ENCODE assay signal across 8 cellular contexts in genomic region chr1:40042337-40042736, GRCh38. TPM values are rescaled to one million over a fixed set of nuclear protein-coding genes. Genes with fewer than 3 reads are reported as not detected.
DNase-seq lines count a peak whose midpoint lies in the region; ATAC-seq and TF ChIP-seq lines count a peak whose summit lies in the region.

No MANE protein-coding gene starts in this region.

- POLR2A ChIA-PET in AG04450 (lab: Yijun Ruan, JAX): interaction anchor here (0.6 to 0.8 kb wide), 2 partner anchors 28 to 122 kb away, joined by 3 read pairs; no protein-coding TSS in a partner anchor

- H3K4me3 ChIP-seq in AG04450 (ENCODE audit: low read depth, low read length) (peak overlapping the region; percentile 93), breast epithelium (peak overlapping the region; percentile 86 to 100 (median 98)), mucosa of stomach (ENCODE audit: low read length) (no peak overlapping the region)

- H3K4me1 ChIP-seq in breast epithelium (peaks cover 0 to 15% of the 10 kb centered on the region in 2 donors), mucosa of stomach (ENCODE audit: control insufficient read depth, insufficient read depth, low read length) (peaks cover 23% of the 10 kb centered on the region)

- CTCF ChIA-PET in AG04450 (lab: Charles Lee): interaction anchor here (1.0 to 1.2 kb wide), 2 partner anchors 10 to 36 kb away, joined by 4 to 7 read pairs; no protein-coding TSS in a partner anchor

- H3K9me3 ChIP-seq in AG04450 (ENCODE audit: control insufficient read depth, insufficient read depth, low read length): peaks cover 3% of the 10 kb centered on the region; the same call in 1 of the 2 replicates
- no peaks in the 10 kb centered on the region for H3K9me3 ChIP-seq in breast epithelium
- H3K9me3 ChIP-seq in mucosa of stomach (ENCODE audit: control insufficient read depth, low read length): no peaks in the 10 kb centered on the region

- TF ChIP-seq POLR2A in breast epithelium (IDR thresholded peaks at IDR 0.05): no peak

- intact Hi-C loops in breast epithelium (cut with DNase I; ENCODE audit: low total_unique reads): no loop called here

- peak overlapping the region; percentile 86 for H3K9ac ChIP-seq in mucosa of stomach (ENCODE audit: low read length)

- H3K27me3 ChIP-seq in AG04450 (ENCODE audit: control insufficient read depth, insufficient read depth, low read length): no peaks in the 10 kb centered on the region
- H3K27me3 ChIP-seq in breast epithelium: no peaks in the 10 kb centered on the region
- H3K27me3 ChIP-seq in mucosa of stomach (ENCODE audit: control insufficient read depth, insufficient read depth, low read length): no peaks in the 10 kb centered on the region

- H3K36me3 ChIP-seq in breast epithelium (no peaks in the 10 kb centered on the region), mucosa of stomach (ENCODE audit: control insufficient read depth, insufficient read depth, low read length) (no peaks in the 10 kb centered on the region)

- TF ChIP-seq CTCF in AG04450 (IDR thresholded peaks at IDR 0.05; ENCODE audit: low read depth, low read length) (no peak), breast epithelium (IDR thresholded peaks at IDR 0.05) (no peak)

- no peak for DNase-seq in AG04450 (ENCODE audit: low read depth, low spot score)
- DNase-seq in HT1080 (ENCODE audit: low read depth): peak; percentile 63
- DNase-seq in breast epithelium (ENCODE audit: low spot score in 2 of 2): no peak
- no peak for DNase-seq in ecto neural progenitor cell (ENCODE audit: low spot score)
- no peak for DNase-seq in NOMO-1 treated with DMSO at 0.1 percent for 48 hours (lab: John Stamatoyannopoulos, UW; ENCODE audit: unreplicated experiment)
- no peak for DNase-seq in anterior cingulate cortex (lab: John Stamatoyannopoulos, UW)

- no peak overlapping the region for H3K27ac ChIP-seq in AG04450 (ENCODE audit: low read depth, low read length)
- peak overlapping the region; percentile 1 to 99 for H3K27ac ChIP-seq in breast epithelium

- ATAC-seq in GM19455 (IDR thresholded peaks at IDR 0.05; ENCODE audit: unreplicated experiment): no peak

RNA-seq across cellular contexts. Expression of gene CAP1, which starts 1.8 kb away (rescaled TPM):
- polyA plus RNA-seq in AG04450 (2011; rRNA removed): 553 and 661 TPM in 2 replicates
- 387 and 421 TPM in 2 replicates for polyA minus RNA-seq in AG04450 (2011; rRNA and poly(A)+ RNA removed)
- total RNA-seq in HT1080 (2014; rRNA removed; shearing (Covaris generic)): 537 and 558 TPM in 2 replicates
- 475 and 520 TPM in 2 replicates for polyA plus RNA-seq in HT1080 (2015; cell fraction: cytosol; rRNA removed)
- polyA plus RNA-seq in HT1080 (2015; cell fraction: nucleus; rRNA removed): 689 and 698 TPM in 2 replicates
- total RNA-seq in breast epithelium: 100 to 1,000 TPM; 244 to 285 (median 244) TPM

RNA-seq across cellular contexts. Expression of gene PPT1, which starts 54.7 kb away (rescaled TPM):
- 44.2 and 45.1 TPM in 2 replicates for polyA plus RNA-seq in AG04450 (2011; rRNA removed)
- 23.4 and 36.8 TPM in 2 replicates for polyA minus RNA-seq in AG04450 (2011; rRNA and poly(A)+ RNA removed)
- 70.5 and 89.1 TPM in 2 replicates for total RNA-seq in HT1080 (2014; rRNA removed; shearing (Covaris generic))
- 99.6 and 101 TPM in 2 replicates for polyA plus RNA-seq in HT1080 (2015; cell fraction: cytosol; rRNA removed)
- 115 and 123 TPM in 2 replicates for polyA plus RNA-seq in HT1080 (2015; cell fraction: nucleus; rRNA removed)
- 100 to 1,000 TPM in 2 of 3 donors, 10 to 100 TPM in 1; 84.0 to 126 (median 108) TPM for total RNA-seq in breast epithelium
